8 cellular contexts compared by ENCODE assay signal in genomic region chr4:88230953-88231835, GRCh38. TPM values are rescaled to one million over a fixed set of nuclear protein-coding genes. Genes with fewer than 3 reads are reported as not detected.
A peak's percentile ranks its signal among the peaks of the same experiment; 100 is the strongest.
DNase-seq lines count a peak whose midpoint lies in the region; ATAC-seq and TF ChIP-seq lines count a peak whose summit lies in the region.
"Had no signal": no experiment of that assay in that cellular context is flagged by ENCODE, and none has a peak within 500 bp of the region (broad histone marks: within the 10 kb centered on the region; RNA-seq: fewer than 3 reads in every experiment).

No MANE protein-coding gene starts in this region.

- peak overlapping the region; percentile 27 for H3K4me3 Mint-ChIP-seq in chondrocyte (ENCODE audit: unreplicated experiment)
- H3K4me3 Mint-ChIP-seq in stimulated activated memory B cell treated with anti-CD40 and anti-IgM and Interleukin-4, amounts not matched to agents 10 μg/mL and 1 μg/mL and 100 μg/mL, for 72 hours = no peak overlapping the region

- WGBS in testis, 2 donors = 5 to 9% methylated on average over 16 of the region's 16 CpGs

- peaks cover 4% of the 10 kb centered on the region for H3K4me1 ChIP-seq in testis

- H3K4me3 ChIP-seq in testis (peak overlapping the region; percentile 32 to 40), WERI-Rb-1 (ENCODE audit: low read depth, low read length) (no peak overlapping the region)

- peaks cover 16% of the 10 kb centered on the region for H3K9me3 Mint-ChIP-seq in chondrocyte (ENCODE audit: low read depth)
- H3K9me3 Mint-ChIP-seq in stimulated activated memory B cell treated with anti-CD40 and anti-IgM and Interleukin-4, amounts not matched to agents 10 μg/mL and 1 μg/mL and 100 μg/mL, for 72 hours = peaks cover 5% of the 10 kb centered on the region

- H3K36me3 Mint-ChIP-seq in chondrocyte (ENCODE audit: low read depth) = no peaks in the 10 kb centered on the region
- H3K36me3 Mint-ChIP-seq in stimulated activated memory B cell treated with anti-CD40 and anti-IgM and Interleukin-4, amounts not matched to agents 10 μg/mL and 1 μg/mL and 100 μg/mL, for 72 hours = no peaks in the 10 kb centered on the region

- H3K27ac ChIP-seq in testis (peak overlapping the region; percentile 76 to 82), WERI-Rb-1 (no peak overlapping the region)

- TF ChIP-seq CTCF in chondrocyte (IDR thresholded peaks at IDR 0.05) = no peak
- TF ChIP-seq CTCF in testis (IDR thresholded peaks at IDR 0.05) = no peak
- no peak for TF ChIP-seq CTCF in WERI-Rb-1 (IDR thresholded peaks at IDR 0.05; ENCODE audit: low read depth, low read length)

- H3K27me3 ChIP-seq in testis (no peaks in the 10 kb centered on the region), WERI-Rb-1 (ENCODE audit: insufficient read depth, low read depth, severe bottlenecking) (no peaks in the 10 kb centered on the region)

- no peaks in the 10 kb centered on the region for H3K27me3 Mint-ChIP-seq in chondrocyte (ENCODE audit: low read depth)
- H3K27me3 Mint-ChIP-seq in stimulated activated memory B cell treated with anti-CD40 and anti-IgM and Interleukin-4, amounts not matched to agents 10 μg/mL and 1 μg/mL and 100 μg/mL, for 72 hours = no peaks in the 10 kb centered on the region

- peak; percentile 15 for DNase-seq in RPMI7951 (ENCODE audit: low read depth)
- no peak for DNase-seq in chondrocyte (ENCODE audit: low spot score)
- DNase-seq in medulla oblongata (ENCODE audit: extremely low spot score) = peak; percentile 35
- peak; percentile 32 for DNase-seq in testis
- no peak for DNase-seq in WERI-Rb-1
- DNase-seq: NCI-H1105 treated with DMSO at 0.1 percent for 48 hours had no signal

- no peaks in the 10 kb centered on the region for H3K9me3 ChIP-seq in testis
- no peaks in the 10 kb centered on the region for H3K9me3 ChIP-seq in WERI-Rb-1 (ENCODE audit: severe bottlenecking)

- intact Hi-C loops in testis (cut with DNase I; ENCODE audit: low total_unique reads) = no loop called here

- H3K27ac Mint-ChIP-seq in chondrocyte (ENCODE audit: unreplicated experiment) = peak overlapping the region; percentile 37
- no peak overlapping the region for H3K27ac Mint-ChIP-seq in stimulated activated memory B cell treated with anti-CD40 and anti-IgM and Interleukin-4, amounts not matched to agents 10 μg/mL and 1 μg/mL and 100 μg/mL, for 72 hours

- no peak for ATAC-seq in stimulated activated memory B cell treated with anti-CD40 and anti-IgM and Interleukin-4, amounts not matched to agents 10 μg/mL and 1 μg/mL and 100 μg/mL, for 72 hours
- no peak for ATAC-seq in HG03097 (IDR thresholded peaks at IDR 0.05; ENCODE audit: low FRiP score, unreplicated experiment)

- no peak for TF ChIP-seq POLR2A in testis (IDR thresholded peaks at IDR 0.05)

- H3K4me1 Mint-ChIP-seq in chondrocyte (ENCODE audit: low read depth) = peaks cover 9% of the 10 kb centered on the region
- no peaks in the 10 kb centered on the region for H3K4me1 Mint-ChIP-seq in stimulated activated memory B cell treated with anti-CD40 and anti-IgM and Interleukin-4, amounts not matched to agents 10 μg/mL and 1 μg/mL and 100 μg/mL, for 72 hours

- H3K36me3 ChIP-seq in testis (ENCODE audit: low read depth, missing control alignments) (no peaks in the 10 kb centered on the region), WERI-Rb-1 (no peaks in the 10 kb centered on the region)

RNA-seq across cellular contexts. Expression of gene PPM1K, which starts 53.2 kb away (rescaled TPM):
- total RNA-seq in RPMI7951 (2014; rRNA removed; shearing (Covaris generic)) = 7.1 and 8.7 TPM in 2 replicates
- total RNA-seq in chondrocyte (16.0 to 18.8 TPM (median 17.0 TPM) in 3 replicates), testis (100 to 1,000 TPM in 1 of 2 donors, 10 to 100 TPM in 1; 76.5 to 104 TPM)
- polyA plus RNA-seq in testis (ENCODE audit: insufficient read depth, low read depth, low replicate concordance) = 40.6 TPM

Comparison
In these comparisons a context has a peak if more than half of its experiments do, and no peak if none do; other contexts are left out.
1. DNase-seq: peak in RPMI7951 (single experiment), medulla oblongata (single experiment) and testis (single experiment); none in chondrocyte (single experiment) and WERI-Rb-1 (single experiment).